17 cellular contexts compared by ENCODE assay signal in genomic region chr1:177926201-177926600, GRCh38. TPM values are rescaled to one million over a fixed set of nuclear protein-coding genes. Genes with fewer than 3 reads are reported as not detected.
"Had no signal": no experiment of that assay in that cellular context is flagged by ENCODE, and none has a peak within 500 bp of the region (broad histone marks: within the 10 kb centered on the region; RNA-seq: fewer than 3 reads in every experiment).

No MANE protein-coding gene starts in this region.

- H3K27ac ChIP-seq: cardiac muscle cell, pancreas had no signal

- H3K4me3 Mint-ChIP-seq: activated naive CD8-positive, alpha-beta T cell treated with anti-CD3 and anti-CD28 coated beads, Interleukin-2, amount 10 ng/mL, durations not matched to agents 7 days and 5 days; activated T-helper 1 cell treated with anti-CD3 and anti-CD28 coated beads, Interleukin-12 subunit alpha, Interleukin-12 subunit beta, Interleukin-2, Interleukin-4 antibody, amounts not matched to agents 30 ng/mL and 10 ng/mL and 1 ng/mL, durations not matched to agents 14 hours and 24 hours and 36 hours; mesothelial cell of epicardium had no signal

- H3K27me3 ChIP-seq: cardiac muscle cell, pancreas had no signal

- H3K4me1 Mint-ChIP-seq: activated naive CD8-positive, alpha-beta T cell treated with anti-CD3 and anti-CD28 coated beads, Interleukin-2, amount 10 ng/mL, durations not matched to agents 7 days and 5 days; mesothelial cell of epicardium had no signal

- H3K27me3 Mint-ChIP-seq: activated naive CD8-positive, alpha-beta T cell treated with anti-CD3 and anti-CD28 coated beads, Interleukin-2, amount 10 ng/mL, durations not matched to agents 7 days and 5 days had no signal

- H3K9me3 Mint-ChIP-seq: activated naive CD8-positive, alpha-beta T cell treated with anti-CD3 and anti-CD28 coated beads, Interleukin-2, amount 10 ng/mL, durations not matched to agents 7 days and 5 days; activated T-helper 1 cell treated with anti-CD3 and anti-CD28 coated beads, Interleukin-12 subunit alpha, Interleukin-12 subunit beta, Interleukin-2, Interleukin-4 antibody, amounts not matched to agents 30 ng/mL and 10 ng/mL and 1 ng/mL, durations not matched to agents 14 hours and 24 hours and 36 hours; mesothelial cell of epicardium had no signal

- H3K9me3 ChIP-seq: pancreas had no signal

- H3K4me3 ChIP-seq: cardiac muscle cell, pancreas, smooth muscle cell had no signal

- H3K36me3 ChIP-seq: cardiac muscle cell had no signal

- H3K36me3 Mint-ChIP-seq: activated naive CD8-positive, alpha-beta T cell treated with anti-CD3 and anti-CD28 coated beads, Interleukin-2, amount 10 ng/mL, durations not matched to agents 7 days and 5 days; mesothelial cell of epicardium had no signal

- DNase-seq: activated naive CD4-positive, alpha-beta T cell; activated naive CD8-positive, alpha-beta T cell treated with anti-CD3 and anti-CD28 coated beads, Interleukin-2, amount 10 ng/mL, durations not matched to agents 7 days and 5 days; anterior cingulate cortex; foreskin melanocyte; pancreas; stimulated activated CD4-positive, alpha-beta T cell treated with anti-CD3 and anti-CD28 coated beads, Interleukin-4, amount 100 ng/mL, for 4 hours; stimulated activated CD8-positive, alpha-beta memory T cell treated with anti-CD3 and anti-CD28 coated beads, Interleukin-4, amount 100 ng/mL, for 48 hours; stimulated activated naive CD4-positive, alpha-beta T cell treated with Interleukin-2 at 50 U/mL for 16 hours; T-helper 1 cell; T1000; trophoblast cell had no signal

- H3K4me1 ChIP-seq: pancreas had no signal

- ATAC-seq: activated CD4-positive, CD25-positive, alpha-beta regulatory T cell treated with anti-CD3 and anti-CD28 coated beads, Interleukin-2, amount 50 U/mL, for 24 hours; pancreas had no signal

- H3K27ac Mint-ChIP-seq: activated naive CD8-positive, alpha-beta T cell treated with anti-CD3 and anti-CD28 coated beads, Interleukin-2, amount 10 ng/mL, durations not matched to agents 7 days and 5 days; activated T-helper 1 cell treated with anti-CD3 and anti-CD28 coated beads, Interleukin-12 subunit alpha, Interleukin-12 subunit beta, Interleukin-2, Interleukin-4 antibody, amounts not matched to agents 30 ng/mL and 10 ng/mL and 1 ng/mL, durations not matched to agents 14 hours and 24 hours and 36 hours; mesothelial cell of epicardium had no signal

RNA-seq across cellular contexts. Expression of gene SEC16B, which starts 43.7 kb away (rescaled TPM):
- total RNA-seq: activated CD8-positive, alpha-beta memory T cell treated with anti-CD3 and anti-CD28 coated beads for 36 hours; activated T-helper 1 cell treated with anti-CD3 and anti-CD28 coated beads, Interleukin-12 subunit alpha, Interleukin-12 subunit beta, Interleukin-2, Interleukin-4 antibody, amounts not matched to agents 30 ng/mL and 10 ng/mL and 1 ng/mL, durations not matched to agents 14 hours and 24 hours and 36 hours had no signal
